ENCODE assay signal across 1 cellular context in the genomic region with DNA sequence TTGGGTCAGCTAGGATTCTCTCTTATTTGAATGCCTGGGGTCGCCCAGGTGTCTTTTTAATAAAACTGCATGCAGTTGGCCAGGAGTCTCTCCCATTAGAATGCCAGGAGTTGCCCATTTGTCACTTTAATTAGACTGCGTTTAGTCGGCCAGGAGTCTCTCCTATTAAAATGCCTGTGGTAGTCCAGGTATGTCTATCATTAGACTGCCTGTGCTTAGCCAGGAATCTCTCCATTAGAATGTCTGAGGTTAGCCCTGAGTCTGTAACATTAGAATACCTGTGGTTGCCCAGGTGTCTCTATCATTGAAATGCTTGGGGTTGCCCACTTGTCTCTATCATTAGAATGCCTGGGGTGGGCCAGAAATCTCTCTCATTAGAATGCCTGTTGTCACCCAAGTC.
TF ChIP-seq lines count a peak whose summit lies in the region.

No MANE protein-coding gene starts in this region.

TF ChIP-seq in HepG2, 621 proteins besides CTCF, POLR2A, EP300 and RAD21 (continued from another document):
- no peak for TF ChIP-seq ETV6 (CRISPR knock-in tag; conservative IDR thresholded peaks at IDR 0.05)
